Comparison of ENCODE assay signal across 31 cellular contexts in the genomic region with DNA sequence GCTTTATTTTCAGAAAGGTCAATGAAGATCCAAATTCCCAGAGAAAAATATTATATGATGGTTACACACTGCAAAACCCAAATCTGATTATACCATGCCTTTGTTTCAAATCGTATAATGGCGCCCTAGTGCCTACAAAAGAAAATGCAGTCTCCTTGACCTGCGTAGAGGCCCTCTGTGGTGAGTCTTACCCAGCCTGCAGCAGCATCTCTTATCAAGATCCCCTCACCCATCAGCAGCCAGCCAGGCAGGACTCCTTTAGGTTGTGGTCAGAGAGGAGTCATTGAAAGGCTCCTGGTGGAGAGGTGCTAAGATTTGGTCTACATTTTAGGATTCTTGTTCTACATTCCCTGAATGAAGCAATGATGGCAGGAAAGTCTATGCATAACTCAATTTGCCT. TPM values are rescaled to one million over a fixed set of nuclear protein-coding genes. Genes with fewer than 3 reads are reported as not detected.
"Had no signal": no experiment of that assay in that cellular context is flagged by ENCODE, and none has a peak within 500 bp of the region (broad histone marks: within the 10 kb centered on the region; RNA-seq: fewer than 3 reads in every experiment).

No MANE protein-coding gene starts in this region.

- H3K27ac ChIP-seq: colonic mucosa, esophagus muscularis mucosa, foreskin keratinocyte, gastroesophageal sphincter, heart left ventricle, hepatocyte, ovary, psoas muscle, sigmoid colon, stomach, thyroid gland, vagina had no signal

- H3K4me2 ChIP-seq: hepatocyte had no signal

- H3K27ac Mint-ChIP-seq: dendritic cell treated with granulocyte-macrophage colony-stimulating factor and Interleukin-4, amounts not matched to agents 40 ng/mL and 50 ng/mL, for 4 days; immature natural killer cell; naive thymus-derived CD4-positive, alpha-beta T cell; nephron; stimulated activated effector memory CD8-positive, alpha-beta T cell treated with anti-CD3 and anti-CD28 coated beads, Interleukin-12 subunit alpha, Interleukin-12 subunit beta, amount 100 ng/mL, for 72 hours had no signal

- H3K9me3 ChIP-seq: colonic mucosa, esophagus muscularis mucosa, gastroesophageal sphincter, heart left ventricle, ovary, psoas muscle, sigmoid colon, stomach, thyroid gland, vagina had no signal

- H3K27me3 ChIP-seq: colonic mucosa, esophagus muscularis mucosa, hepatocyte, ovary, sigmoid colon, stomach, thyroid gland, vagina had no signal

- DNase-seq: colonic mucosa; effector CD8-positive, alpha-beta T cell; foreskin keratinocyte; heart left ventricle; immature natural killer cell; mesenchymal stem cell; midbrain; naive thymus-derived CD4-positive, alpha-beta T cell; occipital lobe; ovary; posterior cingulate gyrus; psoas muscle; right cardiac atrium; sigmoid colon; stimulated activated CD4-positive, alpha-beta T cell treated with anti-CD3 and anti-CD28 coated beads, Interleukin-2, amount 100 ng/mL, for 24 hours; stimulated activated CD4-positive, alpha-beta T cell treated with anti-CD3 and anti-CD28 coated beads, Interleukin-4, amount 100 ng/mL, for 24 hours; stimulated activated naive CD4-positive, alpha-beta T cell treated with Interleukin-2 at 50 U/mL for 16 hours; stomach; thyroid gland; trophoblast cell had no signal

- H3K9me3 Mint-ChIP-seq: nephron; stimulated activated effector memory CD8-positive, alpha-beta T cell treated with anti-CD3 and anti-CD28 coated beads, Interleukin-12 subunit alpha, Interleukin-12 subunit beta, amount 100 ng/mL, for 72 hours had no signal

- H3K36me3 ChIP-seq: colonic mucosa, esophagus muscularis mucosa, gastroesophageal sphincter, heart left ventricle, ovary, sigmoid colon, stomach, thyroid gland, vagina had no signal

- H3K4me3 ChIP-seq: colonic mucosa, esophagus muscularis mucosa, gastroesophageal sphincter, heart left ventricle, hepatocyte, lung, ovary, psoas muscle, sigmoid colon, stomach, thyroid gland, vagina had no signal

- H3K4me3 Mint-ChIP-seq: dendritic cell treated with granulocyte-macrophage colony-stimulating factor and Interleukin-4, amounts not matched to agents 40 ng/mL and 50 ng/mL, for 4 days; immature natural killer cell; naive thymus-derived CD4-positive, alpha-beta T cell; nephron; stimulated activated effector memory CD8-positive, alpha-beta T cell treated with anti-CD3 and anti-CD28 coated beads, Interleukin-12 subunit alpha, Interleukin-12 subunit beta, amount 100 ng/mL, for 72 hours had no signal

- H3K4me1 Mint-ChIP-seq: immature natural killer cell; naive thymus-derived CD4-positive, alpha-beta T cell; nephron; stimulated activated effector memory CD8-positive, alpha-beta T cell treated with anti-CD3 and anti-CD28 coated beads, Interleukin-12 subunit alpha, Interleukin-12 subunit beta, amount 100 ng/mL, for 72 hours had no signal

- H3K27me3 Mint-ChIP-seq: dendritic cell treated with granulocyte-macrophage colony-stimulating factor and Interleukin-4, amounts not matched to agents 40 ng/mL and 50 ng/mL, for 4 days had no signal

- H2AFZ ChIP-seq: hepatocyte had no signal

- H3K79me2 ChIP-seq: hepatocyte had no signal

- ATAC-seq: foreskin keratinocyte; gastroesophageal sphincter; heart left ventricle; left lobe of liver; naive thymus-derived CD4-positive, alpha-beta T cell; psoas muscle; right cardiac atrium; stimulated activated effector memory CD8-positive, alpha-beta T cell treated with anti-CD3 and anti-CD28 coated beads, Interleukin-12 subunit alpha, Interleukin-12 subunit beta, amount 100 ng/mL, for 72 hours had no signal

- H3K36me3 Mint-ChIP-seq: immature natural killer cell; naive thymus-derived CD4-positive, alpha-beta T cell; stimulated activated effector memory CD8-positive, alpha-beta T cell treated with anti-CD3 and anti-CD28 coated beads, Interleukin-12 subunit alpha, Interleukin-12 subunit beta, amount 100 ng/mL, for 72 hours had no signal

- H3K4me1 ChIP-seq: colonic mucosa, esophagus muscularis mucosa, foreskin keratinocyte, gastroesophageal sphincter, psoas muscle, sigmoid colon, stomach, thyroid gland, vagina had no signal

RNA-seq across cellular contexts. Expression of a gene that starts 23.7 kb away (rescaled TPM):
- total RNA-seq: endothelial cell of umbilical vein, epithelial cell of proximal tubule, foreskin keratinocyte had no signal
- polyA plus RNA-seq: endothelial cell of umbilical vein, foreskin keratinocyte had no signal
